In genomic region chr18:3281456-3282400, GRCh38 we compare ENCODE assay signal across 9 cellular contexts. TPM values are rescaled to one million over a fixed set of nuclear protein-coding genes. Genes with fewer than 3 reads are reported as not detected.
DNase-seq lines count a peak whose midpoint lies in the region; ATAC-seq, FAIRE-seq and TF ChIP-seq lines count a peak whose summit lies in the region.
"Had no signal": no experiment of that assay in that cellular context is flagged by ENCODE, and none has a peak within 500 bp of the region (broad histone marks: within the 10 kb centered on the region; RNA-seq: fewer than 3 reads in every experiment).

No MANE protein-coding gene starts in this region.

- CTCF ChIA-PET in activated CD4-positive, alpha-beta T cell treated with anti-CD3 and anti-CD28 coated beads, Interleukin-2, amount 10 ng/mL, durations not matched to agents 7 days and 5 days (lab: Charles Lee): interaction anchor here (0.6 to 5.6 kb wide), 6 partner anchors 8 to 384 kb away, joined by 3 to 20 read pairs (median 4); no protein-coding TSS in a partner anchor
- CTCF ChIA-PET in HepG2 (lab: Yijun Ruan, JAX; ENCODE audit: low intra/inter-chr PET ratio, low total read pairs): interaction anchor here (1.1 to 3.1 kb wide), 7 partner anchors 304 to 787 kb away, joined by 3 to 29 read pairs (median 9); no protein-coding TSS in a partner anchor

- peak; percentile 64 for ATAC-seq in HepG2
- ATAC-seq in GM21737 (IDR thresholded peaks at IDR 0.05; ENCODE audit: unreplicated experiment): no peak

- no peaks in the 10 kb centered on the region for H3K9me3 Mint-ChIP-seq in activated CD4-positive, alpha-beta T cell treated with anti-CD3 and anti-CD28 coated beads, Interleukin-2, amount 10 ng/mL, durations not matched to agents 7 days and 5 days

- H2AFZ ChIP-seq in OCI-LY1 (ENCODE audit: low read length): no peak overlapping the region
- H2AFZ ChIP-seq in HepG2 (ENCODE audit: low read length): no peak overlapping the region

- H3K36me3 ChIP-seq in OCI-LY1 (ENCODE audit: insufficient read depth, low read length) (peaks cover 12% of the 10 kb centered on the region), HepG2 (replicated peaks in 1 of 2; ENCODE audit: control insufficient read depth in 1 of 2, insufficient read depth in 2 of 2, low read length in 2 of 2) (peaks cover 4 to 17% of the 10 kb centered on the region in 2 experiments; a peak in 4 of 5 replicates), tibial artery (peaks cover 12 to 23% (median 18%) of the 10 kb centered on the region in 3 donors)

- H3K36me3 Mint-ChIP-seq in activated CD4-positive, alpha-beta T cell treated with anti-CD3 and anti-CD28 coated beads, Interleukin-2, amount 10 ng/mL, durations not matched to agents 7 days and 5 days (ENCODE audit: low read depth): peaks cover 19% of the 10 kb centered on the region

- no peak overlapping the region for H3K27ac Mint-ChIP-seq in activated CD4-positive, alpha-beta T cell treated with anti-CD3 and anti-CD28 coated beads, Interleukin-2, amount 10 ng/mL, durations not matched to agents 7 days and 5 days
- H3K27ac Mint-ChIP-seq: dendritic cell treated with granulocyte-macrophage colony-stimulating factor and Interleukin-4, amounts not matched to agents 40 ng/mL and 50 ng/mL, for 4 days had no signal

- FAIRE-seq in HepG2 (lab: Jason Lieb, UNC): no peak

- no TSS peak for BruUV-seq in HepG2 (replicated peaks; lab: Mats Ljungman, UMichigan)

- H3K4me3 ChIP-seq in OCI-LY1 (ENCODE audit: low read depth, low read length, poor library complexity, severe bottlenecking): no peak overlapping the region
- H3K4me3 ChIP-seq in choroid plexus epithelial cell (ENCODE audit: low read depth, low read length): no peak overlapping the region
- H3K4me3 ChIP-seq in HepG2 (replicated peaks in 1 of 3; ENCODE audit: insufficient read depth in 1 of 3, low read depth in 2 of 3, low read length in 3 of 3): no peak overlapping the region
- no peak overlapping the region for H3K4me3 ChIP-seq in tibial artery

- H4K20me1 ChIP-seq in OCI-LY1 (ENCODE audit: insufficient read depth, low read length) (no peaks in the 10 kb centered on the region), HepG2 (ENCODE audit: insufficient read depth, low read length) (no peaks in the 10 kb centered on the region)

- TF ChIP-seq EP300 in Ishikawa (IDR thresholded peaks at IDR 0.05; ENCODE audit: borderline replicate concordance) (no peak), HepG2 (IDR thresholded peaks at IDR 0.05; ENCODE audit: low read depth in 2 of 2, low read length in 2 of 2) (no peak), HepG2 (CRISPR knock-in tag; IDR thresholded peaks at IDR 0.05; ENCODE audit: borderline replicate concordance) (no peak)

- peak overlapping the region; percentile 49 for H3K27ac ChIP-seq in OCI-LY1 (ENCODE audit: low read depth, low read length, poor library complexity, severe bottlenecking)
- H3K27ac ChIP-seq in HepG2 (ENCODE audit: extremely low read length, insufficient read depth, low read length): no peak overlapping the region
- no peak overlapping the region for H3K27ac ChIP-seq in tibial artery

- TF ChIP-seq RAD21 in Ishikawa (IDR thresholded peaks at IDR 0.05; ENCODE audit: low read depth): peak; percentile 82
- peak; percentile 63 for TF ChIP-seq RAD21 in HepG2 (CRISPR knock-in tag; IDR thresholded peaks at IDR 0.05)

- H3K4me1 Mint-ChIP-seq in activated CD4-positive, alpha-beta T cell treated with anti-CD3 and anti-CD28 coated beads, Interleukin-2, amount 10 ng/mL, durations not matched to agents 7 days and 5 days: no peaks in the 10 kb centered on the region

- no peaks in the 10 kb centered on the region for H3K27me3 Mint-ChIP-seq in activated CD4-positive, alpha-beta T cell treated with anti-CD3 and anti-CD28 coated beads, Interleukin-2, amount 10 ng/mL, durations not matched to agents 7 days and 5 days
- H3K27me3 Mint-ChIP-seq: dendritic cell treated with granulocyte-macrophage colony-stimulating factor and Interleukin-4, amounts not matched to agents 40 ng/mL and 50 ng/mL, for 4 days had no signal

- peak; percentile 54 for TF ChIP-seq CTCF in OCI-LY1 (IDR thresholded peaks at IDR 0.05; ENCODE audit: low read length)
- peak; percentile 47 for TF ChIP-seq CTCF in choroid plexus epithelial cell (conservative IDR thresholded peaks at IDR 0.05; ENCODE audit: low read depth, low read length)
- peak; percentile 71 for TF ChIP-seq CTCF in HepG2 (CRISPR knock-in tag; IDR thresholded peaks at IDR 0.05)
- peak; percentile 64 to 84 for TF ChIP-seq CTCF in tibial artery (IDR thresholded peaks at IDR 0.05)

- H3K27me3 ChIP-seq in OCI-LY1 (ENCODE audit: insufficient read depth, low read length) (no peaks in the 10 kb centered on the region), HepG2 (ENCODE audit: control insufficient read depth in 1 of 2, insufficient read depth in 2 of 2, low read length in 2 of 2) (peaks cover 0 to 17% of the 10 kb centered on the region in 2 experiments; a peak in 3 of 5 replicates), tibial artery (no peaks in the 10 kb centered on the region)

- peak; percentile 49 for DNase-seq in activated CD4-positive, alpha-beta T cell treated with anti-CD3 and anti-CD28 coated beads, Interleukin-2, amount 10 ng/mL, durations not matched to agents 7 days and 5 days
- no peak for DNase-seq in activated CD4-positive, alpha-beta T cell treated with anti-CD3 and anti-CD28 coated beads for 1 hour
- peak; percentile 89 for DNase-seq in choroid plexus epithelial cell (ENCODE audit: low read depth)
- DNase-seq in HepG2 (ENCODE audit: low spot score): peak; percentile 67
- DNase-seq in tibial artery: no peak

- intact Hi-C loops in HepG2 (cut with micrococcal nuclease; ENCODE audit: unreplicated experiment) (loop anchor here (1.0 to 2.0 kb wide), 7 partner anchors 173 to 787 kb away; no protein-coding TSS in a partner anchor), tibial artery (cut with DNase I; ENCODE audit: low total_unique reads) (loop anchor here (5.0 kb wide), 1 partner anchor 311 kb away; no protein-coding TSS in a partner anchor)

- H3F3A ChIP-seq in OCI-LY1 (ENCODE audit: insufficient read depth, low read length): 0 out of 2 replicates have a peak, but pooled peaks cover 4% of the 10 kb centered on the region

- H3K4me2 ChIP-seq in OCI-LY1 (ENCODE audit: low read length) (no peak overlapping the region), HepG2 (ENCODE audit: low read depth, low read length) (no peak overlapping the region)

- POLR2A ChIA-PET in activated CD4-positive, alpha-beta T cell treated with anti-CD3 and anti-CD28 coated beads, Interleukin-2, amount 10 ng/mL, durations not matched to agents 7 days and 5 days (lab: Charles Lee): no interaction called here
- POLR2A ChIA-PET in HepG2 (lab: Yijun Ruan, JAX): interaction anchor here (1.1 kb wide), 1 partner anchor 385 kb away, joined by 8 read pairs; no protein-coding TSS in a partner anchor

- in situ Hi-C loops in HepG2 (cut with HindIII; ENCODE audit: extremely low pct_ligation_motif_present, low pct_unique_long_range_greater_than_20kb): loop anchor here (5.0 to 10.0 kb wide), 5 partner anchors 173 to 716 kb away; partner anchors contain the start of gene TGIF1

- H3K9ac ChIP-seq in OCI-LY1 (ENCODE audit: low read length) (no peak overlapping the region), HepG2 (ENCODE audit: insufficient read depth, low read depth, low read length) (no peak overlapping the region)

- WGBS in HepG2 (ENCODE audit: low lambda C conversion rate): 34% methylated on average over 2 of the region's 2 CpGs

- H3K9me3 ChIP-seq in OCI-LY1 (ENCODE audit: low read length): peaks cover 2% of the 10 kb centered on the region; the same call in 1 of the 2 replicates
- H3K9me3 ChIP-seq in HepG2 (ENCODE audit: low read length): no peaks in the 10 kb centered on the region
- H3K9me3 ChIP-seq in tibial artery: no peaks in the 10 kb centered on the region

- H3K9me2 ChIP-seq in OCI-LY1 (ENCODE audit: low read depth, low read length): no peaks in the 10 kb centered on the region

- H3K79me2 ChIP-seq in OCI-LY1 (ENCODE audit: insufficient read depth, low read length) (no peaks in the 10 kb centered on the region), HepG2 (ENCODE audit: insufficient read depth, low read length) (no peaks in the 10 kb centered on the region)

- no peak for TF ChIP-seq POLR2A in HepG2 (IDR thresholded peaks at IDR 0.05; ENCODE audit: insufficient read depth in 1 of 2, low read depth in 2 of 2, low read length in 2 of 2)

- peaks cover 40% of the 10 kb centered on the region for H3K4me1 ChIP-seq in OCI-LY1 (ENCODE audit: insufficient read depth, low read length, severe bottlenecking)
- H3K4me1 ChIP-seq in HepG2 (ENCODE audit: insufficient read depth, low read length): peaks cover 32% of the 10 kb centered on the region
- H3K4me1 ChIP-seq in tibial artery: no peaks in the 10 kb centered on the region

- H3K4me3 Mint-ChIP-seq in activated CD4-positive, alpha-beta T cell treated with anti-CD3 and anti-CD28 coated beads, Interleukin-2, amount 10 ng/mL, durations not matched to agents 7 days and 5 days: no peak overlapping the region
- H3K4me3 Mint-ChIP-seq: dendritic cell treated with granulocyte-macrophage colony-stimulating factor and Interleukin-4, amounts not matched to agents 40 ng/mL and 50 ng/mL, for 4 days had no signal

RNA-seq across cellular contexts. Expression of gene MYL12B, which starts 19.8 kb away (rescaled TPM):
- total RNA-seq in activated CD4-positive, alpha-beta T cell treated with anti-CD3 and anti-CD28 coated beads, Interleukin-2, amount 10 ng/mL, durations not matched to agents 7 days and 5 days: 100 to 1,000 TPM; 351 to 395 TPM
- total RNA-seq in HepG2 (2016; rRNA removed; fragmentation: Illumina TruSeq; extraction: Trizol): 340 and 475 TPM in 2 replicates
- 118 and 121 TPM in 2 replicates for total RNA-seq in HepG2 (2016; cell fraction: cytosol; rRNA removed; fragmentation: Illumina TruSeq; extraction: Trizol; ENCODE audit: low read depth)
- 344 and 488 TPM in 2 replicates for total RNA-seq in HepG2 (2016; cell fraction: insoluble cytoplasmic fraction; rRNA removed; fragmentation: Illumina TruSeq; extraction: Trizol)
- 130 and 135 TPM in 2 replicates for total RNA-seq in HepG2 (2016; cell fraction: membrane; rRNA removed; fragmentation: Illumina TruSeq; extraction: Trizol)
- 113 and 117 TPM in 2 replicates for total RNA-seq in HepG2 (2016; cell fraction: nucleus; rRNA removed; fragmentation: Illumina TruSeq; extraction: Trizol)
- polyA plus RNA-seq in HepG2 (2011; rRNA removed): 238 and 265 TPM in 2 replicates
- 202 and 250 TPM in 2 replicates for polyA plus RNA-seq in HepG2 (2011; cell fraction: cytosol; rRNA removed)
- 45.6 and 55.4 TPM in 2 replicates for polyA plus RNA-seq in HepG2 (2011; cell fraction: nucleus; rRNA removed)
- polyA plus RNA-seq in HepG2 (2012): 212 and 213 TPM in 2 replicates
- 96.0 and 108 TPM in 2 replicates for polyA plus RNA-seq in HepG2 (2016; cell fraction: cytosol; fragmentation: Illumina TruSeq; extraction: Trizol; ENCODE audit: low read depth)
- 470 and 496 TPM in 2 replicates for polyA plus RNA-seq in HepG2 (2016; cell fraction: insoluble cytoplasmic fraction; fragmentation: Illumina TruSeq; extraction: Trizol; ENCODE audit: low read depth)
- polyA plus RNA-seq in HepG2 (2016; cell fraction: membrane; fragmentation: Illumina TruSeq; extraction: Trizol; ENCODE audit: low read depth): 102 and 106 TPM in 2 replicates
- polyA plus RNA-seq in HepG2 (2016; cell fraction: nucleus; fragmentation: Illumina TruSeq; extraction: Trizol; ENCODE audit: insufficient read depth, low read depth): 168 and 175 TPM in 2 replicates
- 114 and 173 TPM in 2 replicates for polyA minus RNA-seq in HepG2 (2011; rRNA and poly(A)+ RNA removed; ENCODE audit: low replicate concordance)
- 94.2 and 95.6 TPM in 2 replicates for polyA minus RNA-seq in HepG2 (2011; cell fraction: cytosol; rRNA and poly(A)+ RNA removed)
- polyA minus RNA-seq in HepG2 (2011; cell fraction: nucleus; rRNA and poly(A)+ RNA removed): 30.6 and 55.3 TPM in 2 replicates

RNA-seq across cellular contexts. Expression of gene MYL12A, which starts 34.1 kb away (rescaled TPM):
- total RNA-seq in activated CD4-positive, alpha-beta T cell treated with anti-CD3 and anti-CD28 coated beads, Interleukin-2, amount 10 ng/mL, durations not matched to agents 7 days and 5 days: 1,000 to 10,000 TPM in 1 of 2 experiments, 100 to 1,000 TPM in 1; 944 to 1,045 TPM
- 277 and 357 TPM in 2 replicates for total RNA-seq in HepG2 (2016; rRNA removed; fragmentation: Illumina TruSeq; extraction: Trizol)
- total RNA-seq in HepG2 (2016; cell fraction: cytosol; rRNA removed; fragmentation: Illumina TruSeq; extraction: Trizol; ENCODE audit: low read depth): 95.1 and 97.4 TPM in 2 replicates
- total RNA-seq in HepG2 (2016; cell fraction: insoluble cytoplasmic fraction; rRNA removed; fragmentation: Illumina TruSeq; extraction: Trizol): 277 and 377 TPM in 2 replicates
- total RNA-seq in HepG2 (2016; cell fraction: membrane; rRNA removed; fragmentation: Illumina TruSeq; extraction: Trizol): 78.5 and 96.6 TPM in 2 replicates
- total RNA-seq in HepG2 (2016; cell fraction: nucleus; rRNA removed; fragmentation: Illumina TruSeq; extraction: Trizol): 143 and 145 TPM in 2 replicates
- polyA plus RNA-seq in HepG2 (2011; rRNA removed): 243 and 261 TPM in 2 replicates
- 156 and 261 TPM in 2 replicates for polyA plus RNA-seq in HepG2 (2011; cell fraction: cytosol; rRNA removed)
- polyA plus RNA-seq in HepG2 (2011; cell fraction: nucleus; rRNA removed): 65.4 and 82.9 TPM in 2 replicates
- 263 and 319 TPM in 2 replicates for polyA plus RNA-seq in HepG2 (2012)
- 53.2 and 57.8 TPM in 2 replicates for polyA plus RNA-seq in HepG2 (2016; cell fraction: cytosol; fragmentation: Illumina TruSeq; extraction: Trizol; ENCODE audit: low read depth)
- 305 and 333 TPM in 2 replicates for polyA plus RNA-seq in HepG2 (2016; cell fraction: insoluble cytoplasmic fraction; fragmentation: Illumina TruSeq; extraction: Trizol; ENCODE audit: low read depth)
- 53.7 and 63.8 TPM in 2 replicates for polyA plus RNA-seq in HepG2 (2016; cell fraction: membrane; fragmentation: Illumina TruSeq; extraction: Trizol; ENCODE audit: low read depth)
- 156 and 160 TPM in 2 replicates for polyA plus RNA-seq in HepG2 (2016; cell fraction: nucleus; fragmentation: Illumina TruSeq; extraction: Trizol; ENCODE audit: insufficient read depth, low read depth)
- 91.9 and 99.7 TPM in 2 replicates for polyA minus RNA-seq in HepG2 (2011; rRNA and poly(A)+ RNA removed; ENCODE audit: low replicate concordance)
- polyA minus RNA-seq in HepG2 (2011; cell fraction: cytosol; rRNA and poly(A)+ RNA removed): 172 and 198 TPM in 2 replicates
- 130 and 202 TPM in 2 replicates for polyA minus RNA-seq in HepG2 (2011; cell fraction: nucleus; rRNA and poly(A)+ RNA removed)

Comparison
In these comparisons a context has a peak if more than half of its experiments do, and no peak if none do; other contexts are left out.
1. DNase-seq: peak in activated CD4-positive, alpha-beta T cell treated with anti-CD3 and anti-CD28 coated beads, Interleukin-2, amount 10 ng/mL, durations not matched to agents 7 days and 5 days (single experiment), choroid plexus epithelial cell (single experiment) and HepG2 (single experiment); none in activated CD4-positive, alpha-beta T cell treated with anti-CD3 and anti-CD28 coated beads for 1 hour (single experiment) and tibial artery (0 of 2).
2. Peak in every context shown above with its lines, with median percentiles within 50 percentile points of each other: CTCF ChIP-seq.